In genomic region chr5:157564149-157564711, GRCh38 we compare ENCODE assay signal across 12 cellular contexts.
DNase-seq lines count a peak whose midpoint lies in the region; ATAC-seq and TF ChIP-seq lines count a peak whose summit lies in the region.
"Had no signal": no experiment of that assay in that cellular context is flagged by ENCODE, and none has a peak within 500 bp of the region (broad histone marks: within the 10 kb centered on the region; RNA-seq: fewer than 3 reads in every experiment).

No MANE protein-coding gene starts in this region.

- no peaks in the 10 kb centered on the region for H3K27me3 ChIP-seq in WERI-Rb-1 (ENCODE audit: insufficient read depth, low read depth, severe bottlenecking)

- peak overlapping the region; percentile 80 for H3K27ac ChIP-seq in WERI-Rb-1

- TF ChIP-seq CTCF in GM20000 (IDR thresholded peaks at IDR 0.05; ENCODE audit: extremely low read depth, missing control alignments): peak; percentile 18
- TF ChIP-seq CTCF in WERI-Rb-1 (IDR thresholded peaks at IDR 0.05; ENCODE audit: low read depth, low read length): peak; percentile 68

- peak overlapping the region; percentile 33 for H3K4me3 ChIP-seq in WERI-Rb-1 (ENCODE audit: low read depth, low read length)

- ATAC-seq in stimulated activated effector memory CD8-positive, alpha-beta T cell treated with anti-CD3 and anti-CD28 coated beads, Interleukin-12 subunit alpha, Interleukin-12 subunit beta, amount 100 ng/mL, for 72 hours: no peak

- H3K9me3 Mint-ChIP-seq in stimulated activated effector memory CD8-positive, alpha-beta T cell treated with anti-CD3 and anti-CD28 coated beads, Interleukin-12 subunit alpha, Interleukin-12 subunit beta, amount 100 ng/mL, for 72 hours: no peaks in the 10 kb centered on the region
- H3K9me3 Mint-ChIP-seq: activated naive CD4-positive, alpha-beta T cell treated with anti-CD3 and anti-CD28 coated beads, Interleukin-2, amount 50 U/mL, for 24 hours had no signal

- peak overlapping the region; percentile 32 for H3K27ac Mint-ChIP-seq in stimulated activated effector memory CD8-positive, alpha-beta T cell treated with anti-CD3 and anti-CD28 coated beads, Interleukin-12 subunit alpha, Interleukin-12 subunit beta, amount 100 ng/mL, for 72 hours
- H3K27ac Mint-ChIP-seq: activated naive CD4-positive, alpha-beta T cell treated with anti-CD3 and anti-CD28 coated beads, Interleukin-2, amount 50 U/mL, for 24 hours had no signal

- H3K9me3 ChIP-seq in WERI-Rb-1 (ENCODE audit: severe bottlenecking): no peaks in the 10 kb centered on the region

- H3K4me3 Mint-ChIP-seq in stimulated activated effector memory CD8-positive, alpha-beta T cell treated with anti-CD3 and anti-CD28 coated beads, Interleukin-12 subunit alpha, Interleukin-12 subunit beta, amount 100 ng/mL, for 72 hours: peak overlapping the region; percentile 34
- H3K4me3 Mint-ChIP-seq: activated naive CD4-positive, alpha-beta T cell treated with anti-CD3 and anti-CD28 coated beads, Interleukin-2, amount 50 U/mL, for 24 hours had no signal

- no peaks in the 10 kb centered on the region for H3K36me3 ChIP-seq in WERI-Rb-1

- no peak for DNase-seq in GM20000 (ENCODE audit: low spot score)
- DNase-seq in WERI-Rb-1: peak; percentile 71
- peak; percentile 51 for DNase-seq in iris pigment epithelial cell (ENCODE audit: low read depth)
- no peak for DNase-seq in stimulated activated effector memory CD8-positive, alpha-beta T cell treated with anti-CD3 and anti-CD28 coated beads, Interleukin-12 subunit alpha, Interleukin-12 subunit beta, amount 100 ng/mL, for 72 hours (ENCODE audit: low spot score in 2 of 2)
- no peak for DNase-seq in NCI-H774 (lab: John Stamatoyannopoulos, UW)
- DNase-seq in NCI-H1930 (lab: John Stamatoyannopoulos, UW): no peak
- DNase-seq in AG08395 (ENCODE audit: low spot score): no peak
- no peak for DNase-seq in HuH-7.5 (ENCODE audit: low spot score)
- DNase-seq: EL, NCI-H2029, T-helper 9 cell had no signal

- H3K36me3 Mint-ChIP-seq in stimulated activated effector memory CD8-positive, alpha-beta T cell treated with anti-CD3 and anti-CD28 coated beads, Interleukin-12 subunit alpha, Interleukin-12 subunit beta, amount 100 ng/mL, for 72 hours: peaks cover 99% of the 10 kb centered on the region
- H3K36me3 Mint-ChIP-seq: activated naive CD4-positive, alpha-beta T cell treated with anti-CD3 and anti-CD28 coated beads, Interleukin-2, amount 50 U/mL, for 24 hours had no signal

- H3K4me1 Mint-ChIP-seq in stimulated activated effector memory CD8-positive, alpha-beta T cell treated with anti-CD3 and anti-CD28 coated beads, Interleukin-12 subunit alpha, Interleukin-12 subunit beta, amount 100 ng/mL, for 72 hours: peaks cover 67% of the 10 kb centered on the region
- H3K4me1 Mint-ChIP-seq: activated naive CD4-positive, alpha-beta T cell treated with anti-CD3 and anti-CD28 coated beads, Interleukin-2, amount 50 U/mL, for 24 hours had no signal

Comparison
In these comparisons a context has a peak if more than half of its experiments do, and no peak if none do; other contexts are left out.
1. DNase-seq: peak in WERI-Rb-1 (single experiment) and iris pigment epithelial cell (single experiment); none in GM20000 (single experiment), stimulated activated effector memory CD8-positive, alpha-beta T cell treated with anti-CD3 and anti-CD28 coated beads, Interleukin-12 subunit alpha, Interleukin-12 subunit beta, amount 100 ng/mL, for 72 hours (0 of 2), NCI-H774 (single experiment), NCI-H1930 (0 of 2), AG08395 (single experiment) and HuH-7.5 (single experiment).